Comparison of ENCODE assay signal across 15 cellular contexts in the genomic region with DNA sequence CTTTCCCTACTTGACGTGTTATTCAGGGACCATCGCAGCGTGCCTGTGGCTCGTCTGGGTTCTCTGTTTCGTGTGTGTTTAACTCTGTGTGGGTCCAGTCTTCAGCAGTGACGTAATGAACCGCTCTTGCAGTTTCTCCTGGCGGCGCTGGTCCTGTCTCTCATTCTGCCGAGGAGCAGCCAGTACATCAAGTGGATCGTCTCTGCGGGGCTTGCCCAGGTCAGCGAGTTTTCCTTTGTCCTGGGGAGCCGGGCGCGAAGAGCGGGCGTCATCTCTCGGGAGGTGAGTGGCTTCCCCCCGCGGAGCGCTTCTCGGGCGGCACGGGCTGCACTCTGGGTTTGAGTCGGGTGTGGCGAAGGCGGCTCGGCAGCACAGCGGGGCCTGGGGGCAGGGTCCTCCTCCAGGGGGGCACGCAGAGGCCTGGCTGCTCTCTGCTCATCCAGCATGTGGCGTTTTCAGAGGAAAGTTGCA. TPM values are rescaled to one million over a fixed set of nuclear protein-coding genes. Genes with fewer than 3 reads are reported as not detected.
A peak's percentile ranks its signal among the peaks of the same experiment; 100 is the strongest.
DNase-seq lines count a peak whose midpoint lies in the region; FAIRE-seq and TF ChIP-seq lines count a peak whose summit lies in the region.
"Had no signal": no experiment of that assay in that cellular context is flagged by ENCODE, and none has a peak within 500 bp of the region (broad histone marks: within the 10 kb centered on the region; RNA-seq: fewer than 3 reads in every experiment).

No MANE protein-coding gene starts in this region.

- no peaks in the 10 kb centered on the region for H3K9me3 Mint-ChIP-seq in endodermal cell
- H3K9me3 Mint-ChIP-seq in nephron progenitor cell, result peaks cover 3% of the 10 kb centered on the region
- no peaks in the 10 kb centered on the region for H3K9me3 Mint-ChIP-seq in activated T-helper 1 cell treated with anti-CD3 and anti-CD28 coated beads, Interleukin-12 subunit alpha, Interleukin-12 subunit beta, Interleukin-2, Interleukin-4 antibody, amounts not matched to agents 30 ng/mL and 10 ng/mL and 1 ng/mL, durations not matched to agents 14 hours and 24 hours and 36 hours
- H3K9me3 Mint-ChIP-seq: memory B cell had no signal

- no peak for TF ChIP-seq CTCF in endodermal cell (conservative IDR thresholded peaks at IDR 0.05)
- TF ChIP-seq CTCF in nephron progenitor cell (IDR thresholded peaks at IDR 0.05), result no peak

- FAIRE-seq in GM12891 (lab: Jason Lieb, UNC), result no peak

- H3K4me3 ChIP-seq in endodermal cell (ENCODE audit: low read length), result no peak overlapping the region
- H3K4me3 ChIP-seq: BLaER1 treated with 17β-estradiol and CSF1 and Interleukin-3, amounts not matched to agents 10 nM and 100 nM; tibial artery had no signal

- no peak overlapping the region for H3K27ac ChIP-seq in endodermal cell (ENCODE audit: low read depth, low read length)
- H3K27ac ChIP-seq: KMS-11, tibial artery had no signal

- DNase-seq in COLO668 (lab: John Stamatoyannopoulos, UW; ENCODE audit: unreplicated experiment), result peak; percentile 76
- DNase-seq in NCI-H187 treated with DMSO at 0.1 percent for 48 hours (lab: John Stamatoyannopoulos, UW), result peak; percentile 72
- DNase-seq in endodermal cell, result peak; percentile 43
- peak; percentile 29 for DNase-seq in nephron progenitor cell
- no peak for DNase-seq in GM12891 (ENCODE audit: insufficient read length, low spot score)
- no peak for DNase-seq in activated naive CD4-positive, alpha-beta T cell treated with Interleukin-2 at 50 U/mL for 16 hours
- DNase-seq in activated T-helper 1 cell treated with anti-CD3 and anti-CD28 coated beads, Interleukin-12 subunit alpha, Interleukin-12 subunit beta, Interleukin-2, Interleukin-4 antibody, amounts not matched to agents 30 ng/mL and 10 ng/mL and 1 ng/mL, durations not matched to agents 14 hours and 24 hours and 36 hours (ENCODE audit: low spot score), result no peak
- DNase-seq in effector CD8-positive, alpha-beta T cell (lab: John Stamatoyannopoulos, UW), result no peak
- DNase-seq: activated T-cell treated with anti-CD3 and anti-CD28 coated beads, Interleukin-2, amount 50 U/mL, for 48 hours; central memory CD4-positive, alpha-beta T cell; NCI-H2171 treated with DMSO at 0.1 percent for 48 hours had no signal

- WGBS in endodermal cell (ENCODE audit: insufficient coverage in 1 of 2, insufficient read length in 1 of 2), 2 experiments, result 94 to 95% methylated on average over 17 to 32 of the region's 32 CpGs

- intact Hi-C loops in activated T-helper 1 cell treated with anti-CD3 and anti-CD28 coated beads, Interleukin-12 subunit alpha, Interleukin-12 subunit beta, Interleukin-2, Interleukin-4 antibody, amounts not matched to agents 30 ng/mL and 10 ng/mL and 1 ng/mL, durations not matched to agents 14 hours and 24 hours and 36 hours (cut with micrococcal nuclease), result no loop called here

- H3K9ac ChIP-seq in endodermal cell (ENCODE audit: extremely low read depth, low read length, poor library complexity, severe bottlenecking), result no peak overlapping the region
- H3K9ac ChIP-seq: KMS-11 had no signal

- no peaks in the 10 kb centered on the region for H3K27me3 ChIP-seq in endodermal cell (ENCODE audit: control insufficient read depth, insufficient read depth, low read length, poor library complexity, severe bottlenecking)
- H3K27me3 ChIP-seq: BLaER1 treated with 17β-estradiol and CSF1 and Interleukin-3, amounts not matched to agents 10 nM and 100 nM; tibial artery had no signal

- H3K4me1 Mint-ChIP-seq in endodermal cell, result peaks cover 10% of the 10 kb centered on the region
- peaks cover 97% of the 10 kb centered on the region for H3K4me1 Mint-ChIP-seq in nephron progenitor cell
- H3K4me1 Mint-ChIP-seq in activated T-helper 1 cell treated with anti-CD3 and anti-CD28 coated beads, Interleukin-12 subunit alpha, Interleukin-12 subunit beta, Interleukin-2, Interleukin-4 antibody, amounts not matched to agents 30 ng/mL and 10 ng/mL and 1 ng/mL, durations not matched to agents 14 hours and 24 hours and 36 hours (ENCODE audit: low read depth), result no peaks in the 10 kb centered on the region
- H3K4me1 Mint-ChIP-seq: memory B cell had no signal

- H3K27me3 Mint-ChIP-seq in endodermal cell (ENCODE audit: insufficient read depth) (no peaks in the 10 kb centered on the region), nephron progenitor cell (ENCODE audit: low read depth, poor library complexity) (peaks cover 4% of the 10 kb centered on the region)
- H3K27me3 Mint-ChIP-seq in activated T-helper 1 cell treated with anti-CD3 and anti-CD28 coated beads, Interleukin-12 subunit alpha, Interleukin-12 subunit beta, Interleukin-2, Interleukin-4 antibody, amounts not matched to agents 30 ng/mL and 10 ng/mL and 1 ng/mL, durations not matched to agents 14 hours and 24 hours and 36 hours (ENCODE audit: insufficient read depth), result no peaks in the 10 kb centered on the region
- H3K27me3 Mint-ChIP-seq: memory B cell had no signal

- H3K9me3 ChIP-seq in endodermal cell (ENCODE audit: control insufficient read depth, low read length), result no peaks in the 10 kb centered on the region
- H3K9me3 ChIP-seq: tibial artery had no signal

- TF ChIP-seq POLR2A in GM12891 (IDR thresholded peaks at IDR 0.05; ENCODE audit: low read depth, low read length), result no peak

- H3K27ac Mint-ChIP-seq in endodermal cell, result peak overlapping the region; percentile 77
- peak overlapping the region; percentile 91 for H3K27ac Mint-ChIP-seq in nephron progenitor cell
- no peak overlapping the region for H3K27ac Mint-ChIP-seq in activated T-helper 1 cell treated with anti-CD3 and anti-CD28 coated beads, Interleukin-12 subunit alpha, Interleukin-12 subunit beta, Interleukin-2, Interleukin-4 antibody, amounts not matched to agents 30 ng/mL and 10 ng/mL and 1 ng/mL, durations not matched to agents 14 hours and 24 hours and 36 hours
- H3K27ac Mint-ChIP-seq: memory B cell had no signal

- H3K36me3 Mint-ChIP-seq in endodermal cell (ENCODE audit: low read depth) (peaks cover 38% of the 10 kb centered on the region), nephron progenitor cell (ENCODE audit: low read depth) (peaks cover 45% of the 10 kb centered on the region)
- peaks cover 4% of the 10 kb centered on the region for H3K36me3 Mint-ChIP-seq in activated T-helper 1 cell treated with anti-CD3 and anti-CD28 coated beads, Interleukin-12 subunit alpha, Interleukin-12 subunit beta, Interleukin-2, Interleukin-4 antibody, amounts not matched to agents 30 ng/mL and 10 ng/mL and 1 ng/mL, durations not matched to agents 14 hours and 24 hours and 36 hours (ENCODE audit: low read depth)

- H3K4me3 Mint-ChIP-seq in endodermal cell, result no peak overlapping the region
- H3K4me3 Mint-ChIP-seq in nephron progenitor cell, result peak overlapping the region; percentile 38
- no peak overlapping the region for H3K4me3 Mint-ChIP-seq in activated T-helper 1 cell treated with anti-CD3 and anti-CD28 coated beads, Interleukin-12 subunit alpha, Interleukin-12 subunit beta, Interleukin-2, Interleukin-4 antibody, amounts not matched to agents 30 ng/mL and 10 ng/mL and 1 ng/mL, durations not matched to agents 14 hours and 24 hours and 36 hours
- H3K4me3 Mint-ChIP-seq: memory B cell had no signal

- no peaks in the 10 kb centered on the region for H3K4me1 ChIP-seq in endodermal cell (ENCODE audit: control insufficient read depth, insufficient read depth, low read length)

- H3K36me3 ChIP-seq in endodermal cell (ENCODE audit: control insufficient read depth, insufficient read depth, low read length), result peaks cover 37% of the 10 kb centered on the region

TF ChIP-seq in GM12891, 5 proteins besides CTCF, POLR2A, EP300 and RAD21:
- TF ChIP-seq POU2F2 (IDR thresholded peaks at IDR 0.05; ENCODE audit: low read depth, low read length) (no peak), PAX5 (IDR thresholded peaks at IDR 0.05; ENCODE audit: insufficient read depth, low read length, severe bottlenecking) (no peak), SPI1 (IDR thresholded peaks at IDR 0.05; ENCODE audit: low read depth, low read length) (no peak), POLR2AphosphoS5 (IDR thresholded peaks at IDR 0.05; ENCODE audit: low read depth, low read length) (no peak), TAF1 (IDR thresholded peaks at IDR 0.05; ENCODE audit: low read depth, low read length) (no peak)

RNA-seq across cellular contexts. Expression of gene TFDP1, which starts 36.3 kb away (rescaled TPM):
- total RNA-seq in endodermal cell, result 10 to 100 TPM; 74.8 to 76.1 TPM
- 84.3 TPM for polyA plus RNA-seq in endodermal cell (2013, experiment 1 of 2)
- polyA plus RNA-seq in endodermal cell (2013, experiment 2 of 2), result 82.9 TPM
- 85.5 TPM for polyA plus RNA-seq in GM12891 (2012; ENCODE audit: low read depth, missing spikeins)
- 171 and 173 TPM in 2 replicates for total RNA-seq in activated T-helper 1 cell treated with anti-CD3 and anti-CD28 coated beads, Interleukin-12 subunit alpha, Interleukin-12 subunit beta, Interleukin-2, Interleukin-4 antibody, amounts not matched to agents 30 ng/mL and 10 ng/mL and 1 ng/mL, durations not matched to agents 14 hours and 24 hours and 36 hours

RNA-seq across cellular contexts. Expression of gene DCUN1D2, which starts 57.7 kb away (rescaled TPM):
- total RNA-seq in endodermal cell, result 10 to 100 TPM; 35.8 to 44.7 TPM
- 23.4 TPM for polyA plus RNA-seq in endodermal cell (2013, experiment 1 of 2)
- 23.9 TPM for polyA plus RNA-seq in endodermal cell (2013, experiment 2 of 2)
- polyA plus RNA-seq in GM12891 (2012; ENCODE audit: low read depth, missing spikeins), result 5.4 TPM
- 28.7 and 31.2 TPM in 2 replicates for total RNA-seq in activated T-helper 1 cell treated with anti-CD3 and anti-CD28 coated beads, Interleukin-12 subunit alpha, Interleukin-12 subunit beta, Interleukin-2, Interleukin-4 antibody, amounts not matched to agents 30 ng/mL and 10 ng/mL and 1 ng/mL, durations not matched to agents 14 hours and 24 hours and 36 hours

Comparison
In these comparisons a context has a peak if more than half of its experiments do, and no peak if none do; other contexts are left out.
1. DNase-seq: peak in COLO668 (single experiment), NCI-H187 treated with DMSO at 0.1 percent for 48 hours (single experiment), endodermal cell (single experiment) and nephron progenitor cell (single experiment); none in GM12891 (single experiment), activated naive CD4-positive, alpha-beta T cell treated with Interleukin-2 at 50 U/mL for 16 hours (single experiment), activated T-helper 1 cell treated with anti-CD3 and anti-CD28 coated beads, Interleukin-12 subunit alpha, Interleukin-12 subunit beta, Interleukin-2, Interleukin-4 antibody, amounts not matched to agents 30 ng/mL and 10 ng/mL and 1 ng/mL, durations not matched to agents 14 hours and 24 hours and 36 hours (single experiment) and effector CD8-positive, alpha-beta T cell (single experiment).